ENCODE assay signal across 11 cellular contexts in the genomic region with DNA sequence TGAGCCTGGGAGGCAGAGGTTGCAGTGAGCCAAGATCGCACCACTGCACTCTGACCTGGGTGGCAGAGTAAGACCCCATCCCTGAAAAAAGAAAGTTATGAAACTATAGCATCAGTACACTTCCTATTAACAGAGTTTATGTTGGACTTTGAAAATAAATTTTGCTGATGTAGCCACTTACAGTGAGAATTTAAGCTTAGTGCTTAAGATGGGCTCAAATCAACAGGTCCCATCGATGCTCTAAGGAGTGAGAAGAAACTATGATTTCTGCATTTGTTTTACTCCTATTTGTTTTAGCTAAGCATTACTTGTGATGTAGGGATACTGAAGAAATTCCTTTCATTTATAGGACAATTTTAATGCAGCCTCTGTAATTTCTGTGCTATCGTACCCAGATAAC.
DNase-seq lines count a peak whose midpoint lies in the region; ATAC-seq and TF ChIP-seq lines count a peak whose summit lies in the region.
"Had no signal": no experiment of that assay in that cellular context is flagged by ENCODE, and none has a peak within 500 bp of the region (broad histone marks: within the 10 kb centered on the region; RNA-seq: fewer than 3 reads in every experiment).

No MANE protein-coding gene starts in this region.

- H4K8ac ChIP-seq in IMR-90 (ENCODE audit: low read depth in 2 of 2, low read length in 2 of 2), result no peak overlapping the region

- H2BK5ac ChIP-seq in IMR-90 (ENCODE audit: low read depth, low read length, poor library complexity, severe bottlenecking), result no peak overlapping the region

- intact Hi-C loops in IMR-90 (cut with micrococcal nuclease), result loop anchor here (5.0 kb wide), 2 partner anchors 108 to 158 kb away; no protein-coding TSS in a partner anchor

- peaks cover 3% of the 10 kb centered on the region; the same call in 1 of the 2 replicates for H4K20me1 ChIP-seq in IMR-90 (ENCODE audit: insufficient read depth, low read length)

- peaks cover 10% of the 10 kb centered on the region for H3K4me1 ChIP-seq in IMR-90 (ENCODE audit: control insufficient read depth, insufficient read depth, low read length)

- H2BK20ac ChIP-seq in IMR-90 (ENCODE audit: low read depth, low read length), result 0 out of 2 replicates have a peak overlapping the region, but pooled peaks have one; percentile 16

- peak overlapping the region; percentile 1; the same call in 1 of the 2 replicates for H3K4me2 ChIP-seq in IMR-90 (ENCODE audit: low read depth, low read length)

- POLR2A ChIA-PET in IMR-90 (lab: Charles Lee; ENCODE audit: unreplicated experiment), result no interaction called here

- no peak overlapping the region for H3K4me3 ChIP-seq in IMR-90 (ENCODE audit: insufficient read depth, low read depth, low read length)

- no peaks in the 10 kb centered on the region for H3K27me3 Mint-ChIP-seq in T-helper 2 cell treated with Interferon-gamma antibody and Interleukin-4, amounts not matched to agents 5 μg/mL and 100 μg/mL, for 36 hours (ENCODE audit: low read depth)
- H3K27me3 Mint-ChIP-seq in nephron (ENCODE audit: low read depth), result no peaks in the 10 kb centered on the region

- 0 out of 2 replicates have a peak, but pooled peaks cover 1% of the 10 kb centered on the region for H3K36me3 ChIP-seq in IMR-90 (ENCODE audit: control insufficient read depth, insufficient read depth, low read length)
- H3K36me3 ChIP-seq: neutrophil had no signal

- peaks cover 15% of the 10 kb centered on the region for H3K36me3 Mint-ChIP-seq in T-helper 2 cell treated with Interferon-gamma antibody and Interleukin-4, amounts not matched to agents 5 μg/mL and 100 μg/mL, for 36 hours (ENCODE audit: low read depth)
- peaks cover 0 to 27% of the 10 kb centered on the region in 2 donors for H3K36me3 Mint-ChIP-seq in activated naive CD4-positive, alpha-beta T cell treated with anti-CD3 and anti-CD28 coated beads, Interleukin-2, amount 50 U/mL, for 72 hours
- no peaks in the 10 kb centered on the region for H3K36me3 Mint-ChIP-seq in nephron (ENCODE audit: low read depth)

- no peak for TF ChIP-seq POLR2A in IMR-90 (IDR thresholded peaks at IDR 0.05; ENCODE audit: low read depth, low read length)

- H3K79me1 ChIP-seq in IMR-90 (ENCODE audit: low read depth in 1 of 2, low read length in 2 of 2), result peaks cover 0 to 6% of the 10 kb centered on the region in 2 experiments; a peak in 1 of 4 replicates

- peak overlapping the region; percentile 42; the same call in 1 of the 2 replicates for H3K18ac ChIP-seq in IMR-90 (ENCODE audit: low read depth, low read length)

- H3K27ac ChIP-seq in IMR-90 (ENCODE audit: insufficient read depth, low read length), result no peak overlapping the region
- H3K27ac ChIP-seq: neutrophil had no signal

- no CpG with 5 or more reads among the region's 3 CpGs for WGBS in IMR-90 (ENCODE audit: extremely low coverage in 2 of 2, insufficient read length in 1 of 2), 2 experiments

- H3K14ac ChIP-seq in IMR-90 (replicated peaks; ENCODE audit: low read depth, low read length), result no peak overlapping the region

- no peak overlapping the region; the same call in 1 of the 2 replicates for H3K4ac ChIP-seq in IMR-90 (ENCODE audit: low read depth, low read length)

- H3K9me3 Mint-ChIP-seq in T-helper 2 cell treated with Interferon-gamma antibody and Interleukin-4, amounts not matched to agents 5 μg/mL and 100 μg/mL, for 36 hours, result no peaks in the 10 kb centered on the region
- no peaks in the 10 kb centered on the region for H3K9me3 Mint-ChIP-seq in activated naive CD4-positive, alpha-beta T cell treated with anti-CD3 and anti-CD28 coated beads, Interleukin-2, amount 50 U/mL, for 72 hours
- H3K9me3 Mint-ChIP-seq in nephron, result no peaks in the 10 kb centered on the region

- no TSS peak for BruUV-seq in IMR-90 (replicated peaks; lab: Mats Ljungman, UMichigan)

- H3K27ac Mint-ChIP-seq in T-helper 2 cell treated with Interferon-gamma antibody and Interleukin-4, amounts not matched to agents 5 μg/mL and 100 μg/mL, for 36 hours, result peak overlapping the region; percentile 96
- H3K27ac Mint-ChIP-seq in activated naive CD4-positive, alpha-beta T cell treated with anti-CD3 and anti-CD28 coated beads, Interleukin-2, amount 50 U/mL, for 72 hours, result peak overlapping the region; percentile 84 to 91
- H3K27ac Mint-ChIP-seq in nephron, result peak overlapping the region in 2 of 3 experiments; percentile 71 to 80

- H3K27me3 ChIP-seq in IMR-90 (ENCODE audit: control insufficient read depth, insufficient read depth, low read length), result no peaks in the 10 kb centered on the region
- H3K27me3 ChIP-seq: neutrophil had no signal

- H3K56ac ChIP-seq in IMR-90 (ENCODE audit: extremely low read depth, insufficient read depth, low read length), result no peak overlapping the region

- H2BK15ac ChIP-seq in IMR-90 (ENCODE audit: low read depth, low read length), result no peak overlapping the region; the same call in 2 of the 3 replicates

- no peak overlapping the region for H3K9ac ChIP-seq in IMR-90 (ENCODE audit: low read depth, low read length)

- H3K4me1 Mint-ChIP-seq in T-helper 2 cell treated with Interferon-gamma antibody and Interleukin-4, amounts not matched to agents 5 μg/mL and 100 μg/mL, for 36 hours (ENCODE audit: low read depth), result peaks cover 36% of the 10 kb centered on the region
- peaks cover 30% of the 10 kb centered on the region for H3K4me1 Mint-ChIP-seq in nephron

- ATAC-seq in IMR-90 (ENCODE audit: low read depth), result no peak
- ATAC-seq in activated naive CD4-positive, alpha-beta T cell treated with anti-CD3 and anti-CD28 coated beads, Interleukin-2, amount 50 U/mL, for 72 hours, result no peak

- peaks cover 3% of the 10 kb centered on the region; the same call in 1 of the 2 replicates for H3K9me1 ChIP-seq in IMR-90 (ENCODE audit: insufficient read depth, low read length)

- dilution Hi-C loops in IMR-90 (cut with HindIII; ENCODE audit: low sequenced_read_pairs, unreplicated experiment), result no loop called here

- peak overlapping the region; percentile 59 for H3K4me3 Mint-ChIP-seq in T-helper 2 cell treated with Interferon-gamma antibody and Interleukin-4, amounts not matched to agents 5 μg/mL and 100 μg/mL, for 36 hours
- H3K4me3 Mint-ChIP-seq in nephron, result no peak overlapping the region

- H3K23ac ChIP-seq in IMR-90 (ENCODE audit: low read depth, low read length), result no peak overlapping the region

- in situ Hi-C loops in IMR-90 (cut with MboI; ENCODE audit: low sequenced_read_pairs), result loop anchor here (10.0 kb wide), 1 partner anchor 306 kb away; no protein-coding TSS in a partner anchor

- peak overlapping the region; percentile 52; the same call in 1 of the 2 replicates for H2BK120ac ChIP-seq in IMR-90 (ENCODE audit: low read depth, low read length)

- H4K91ac ChIP-seq in IMR-90 (ENCODE audit: insufficient read depth, low read depth, low read length), result peak overlapping the region; percentile 25; the same call in 1 of the 2 replicates

- no peak for TF ChIP-seq RAD21 in IMR-90 (IDR thresholded peaks at IDR 0.05; ENCODE audit: low read length)

- H2AK9ac ChIP-seq in IMR-90 (replicated peaks; ENCODE audit: low read depth, low read length, poor library complexity), result no peak overlapping the region

- no peak overlapping the region; the same call in 1 of the 2 replicates for H2AK5ac ChIP-seq in IMR-90 (ENCODE audit: low read depth, low read length)

- H4K5ac ChIP-seq in IMR-90 (ENCODE audit: low read depth, low read length), result no peak overlapping the region

- no peak overlapping the region for H2AFZ ChIP-seq in IMR-90 (replicated peaks; ENCODE audit: low read length, poor library complexity)

- TF ChIP-seq CTCF in IMR-90 (conservative IDR thresholded peaks at IDR 0.05; ENCODE audit: low read depth, low read length), result no peak
- no peak for TF ChIP-seq CTCF in nephron (IDR thresholded peaks at IDR 0.05; ENCODE audit: unreplicated experiment in 3 of 3)

- CTCF ChIA-PET in IMR-90 (lab: Yijun Ruan, JAX), result interaction anchor here (0.5 to 1.1 kb wide), 2 partner anchors 54 to 243 kb away, joined by 3 read pairs; no protein-coding TSS in a partner anchor

- no peak for DNase-seq in T-helper 2 cell treated with Interferon-gamma antibody and Interleukin-4, amounts not matched to agents 5 μg/mL and 100 μg/mL, for 36 hours (ENCODE audit: low spot score)
- DNase-seq in T-helper 2 cell, result no peak
- no peak for DNase-seq in IMR-90
- no peak for DNase-seq in activated naive CD4-positive, alpha-beta T cell treated with anti-CD3 and anti-CD28 coated beads, Interleukin-2, amount 50 U/mL, for 72 hours (ENCODE audit: low spot score in 2 of 2)
- no peak for DNase-seq in NOMO-1 (lab: John Stamatoyannopoulos, UW; ENCODE audit: unreplicated experiment in 2 of 2)
- DNase-seq in OCI-M2 (lab: John Stamatoyannopoulos, UW; ENCODE audit: unreplicated experiment), result no peak
- DNase-seq in NCI-H524 treated with DMSO at 0.1 percent for 48 hours (lab: John Stamatoyannopoulos, UW), result no peak
- DNase-seq: 8988T, cortex of kidney had no signal

- no peaks in the 10 kb centered on the region for H3K9me3 ChIP-seq in IMR-90 (ENCODE audit: control insufficient read depth, insufficient read depth, low read length)
- H3K9me3 ChIP-seq: neutrophil had no signal

TF ChIP-seq in IMR-90, 13 proteins besides CTCF, POLR2A, EP300 and RAD21:
- no peak for TF ChIP-seq SMC3 (IDR thresholded peaks at IDR 0.05; ENCODE audit: low read depth, low read length)
- TF ChIP-seq, protein P1, sequence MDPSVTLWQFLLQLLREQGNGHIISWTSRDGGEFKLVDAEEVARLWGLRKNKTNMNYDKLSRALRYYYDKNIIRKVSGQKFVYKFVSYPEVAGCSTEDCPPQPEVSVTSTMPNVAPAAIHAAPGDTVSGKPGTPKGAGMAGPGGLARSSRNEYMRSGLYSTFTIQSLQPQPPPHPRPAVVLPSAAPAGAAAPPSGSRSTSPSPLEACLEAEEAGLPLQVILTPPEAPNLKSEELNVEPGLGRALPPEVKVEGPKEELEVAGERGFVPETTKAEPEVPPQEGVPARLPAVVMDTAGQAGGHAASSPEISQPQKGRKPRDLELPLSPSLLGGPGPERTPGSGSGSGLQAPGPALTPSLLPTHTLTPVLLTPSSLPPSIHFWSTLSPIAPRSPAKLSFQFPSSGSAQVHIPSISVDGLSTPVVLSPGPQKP (IDR thresholded peaks at IDR 0.05; ENCODE audit: borderline replicate concordance, low read depth, low read length), result no peak
- TF ChIP-seq MAFK (IDR thresholded peaks at IDR 0.05; ENCODE audit: low read depth, low read length), result 0 out of 2 replicates have a peak, but pooled peaks have one; percentile 29
- no peak for TF ChIP-seq RCOR1 (IDR thresholded peaks at IDR 0.05; ENCODE audit: insufficient replicate concordance, low read length)
